ENCODE assay signal across 22 cellular contexts in the genomic region with DNA sequence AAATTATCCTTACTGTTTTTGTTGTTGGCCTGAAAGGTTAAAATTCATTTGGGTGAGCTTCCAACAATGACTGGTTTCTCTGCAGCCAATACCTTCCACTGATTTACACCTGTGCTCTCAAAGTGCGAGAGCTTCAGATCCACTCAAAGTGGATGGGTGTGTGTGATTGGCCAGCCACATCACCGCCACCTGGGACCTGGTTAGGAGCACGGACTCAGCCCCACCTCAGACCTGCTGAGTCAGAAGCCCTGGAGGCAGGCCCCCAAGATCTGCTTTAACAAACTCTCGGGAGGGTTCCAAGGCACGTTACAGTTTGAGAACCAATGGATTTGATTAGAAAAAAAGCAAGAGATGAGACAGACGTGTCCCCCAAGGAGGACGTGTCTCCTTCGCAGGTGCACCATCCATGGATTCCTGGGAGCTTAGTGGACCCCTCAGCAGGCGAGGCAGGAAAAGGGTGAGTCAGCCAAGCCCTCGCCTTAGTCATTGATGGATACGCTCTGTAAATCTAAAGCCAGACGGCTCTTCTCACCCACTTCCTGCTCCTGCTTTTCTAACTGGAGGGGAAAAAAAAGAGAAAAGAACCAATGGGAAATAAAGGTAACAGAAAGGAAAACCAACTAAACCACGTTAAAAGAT. TPM values are rescaled to one million over a fixed set of nuclear protein-coding genes. Genes with fewer than 3 reads are reported as not detected.
DNase-seq lines count a peak whose midpoint lies in the region; ATAC-seq and TF ChIP-seq lines count a peak whose summit lies in the region.
"Had no signal": no experiment of that assay in that cellular context is flagged by ENCODE, and none has a peak within 500 bp of the region (broad histone marks: within the 10 kb centered on the region; RNA-seq: fewer than 3 reads in every experiment).

No MANE protein-coding gene starts in this region.

- no peaks in the 10 kb centered on the region for H3K79me1 ChIP-seq in neuronal stem cell (ENCODE audit: low read depth, low read length)

- no peak for TF ChIP-seq CTCF in epithelial cell of proximal tubule (conservative IDR thresholded peaks at IDR 0.05; ENCODE audit: low read depth, low read length)
- no peak for TF ChIP-seq CTCF in upper lobe of left lung (IDR thresholded peaks at IDR 0.05)

- no peak overlapping the region for H2AK5ac ChIP-seq in neuronal stem cell (ENCODE audit: low read depth, low read length)

- H2BK12ac ChIP-seq in neuronal stem cell (ENCODE audit: low read length) = no peak overlapping the region

- DNase-seq in ELR (ENCODE audit: low read depth) = peak; percentile 0
- DNase-seq in RKO (ENCODE audit: low spot score) = peak; percentile 69
- DNase-seq in epithelial cell of proximal tubule (ENCODE audit: low read depth) = peak; percentile 42
- DNase-seq in neuronal stem cell (ENCODE audit: low spot score) = no peak
- no peak for DNase-seq in DMS 273 treated with DMSO at 0.1 percent for 48 hours (lab: John Stamatoyannopoulos, UW)
- no peak for DNase-seq in upper lobe of left lung
- DNase-seq: activated CD4-positive, alpha-beta T cell treated with anti-CD3 and anti-CD28 coated beads, Interleukin-2, amount 50 U/mL, for 4 hours; activated naive CD4-positive, alpha-beta T cell treated with Interleukin-2 at 50 U/mL for 16 hours; AML-193; Calu3; cortex of kidney; GF-D8; psoas muscle; stimulated activated CD4-positive, alpha-beta T cell treated with anti-CD3 and anti-CD28 coated beads, Interleukin-12 subunit alpha, Interleukin-12 subunit beta, amount 100 ng/mL, for 4 hours had no signal

- H3K18ac ChIP-seq in neuronal stem cell (ENCODE audit: low read length) = peak overlapping the region; percentile 44

- no peaks in the 10 kb centered on the region for H3K4me1 ChIP-seq in neuronal stem cell (ENCODE audit: control insufficient read depth in 2 of 2, insufficient read depth in 1 of 2, low read depth in 1 of 2, low read length in 2 of 2)
- H3K4me1 ChIP-seq in upper lobe of left lung = no peaks in the 10 kb centered on the region
- H3K4me1 ChIP-seq: gastroesophageal sphincter, psoas muscle, suprapubic skin had no signal

- no peak overlapping the region for H3K9ac ChIP-seq in neuronal stem cell (ENCODE audit: low read depth, low read length, poor library complexity)

- WGBS in neuronal stem cell (ENCODE audit: extremely low coverage in 2 of 2, insufficient read length in 2 of 2, insufficient replicate concordance in 1 of 2), 2 donors = no CpG with 5 or more reads among the region's 13 CpGs
- WGBS in upper lobe of left lung, 2 donors = 29 to 42% methylated on average over 13 of the region's 13 CpGs

- peak overlapping the region; percentile 2 for H2BK5ac ChIP-seq in neuronal stem cell (ENCODE audit: low read length)

- H3K14ac ChIP-seq in neuronal stem cell (ENCODE audit: low read length) = no peak overlapping the region

- no peaks in the 10 kb centered on the region for H3K27me3 ChIP-seq in neuronal stem cell (ENCODE audit: control insufficient read depth in 3 of 3, insufficient read depth in 3 of 3, low read depth in 1 of 3, low read length in 3 of 3)
- H3K27me3 ChIP-seq in upper lobe of left lung = no peaks in the 10 kb centered on the region

- no peak overlapping the region for H3K4ac ChIP-seq in neuronal stem cell (ENCODE audit: low read length)

- H3K36me3 ChIP-seq in neuronal stem cell (replicated peaks in 1 of 2; ENCODE audit: control insufficient read depth in 2 of 2, insufficient read depth in 2 of 2, low read length in 2 of 2) = no peaks in the 10 kb centered on the region
- no peaks in the 10 kb centered on the region for H3K36me3 ChIP-seq in upper lobe of left lung
- H3K36me3 ChIP-seq: gastroesophageal sphincter, suprapubic skin had no signal

- no peaks in the 10 kb centered on the region for H3K9me3 ChIP-seq in neuronal stem cell (replicated peaks in 1 of 2; ENCODE audit: control insufficient read depth in 2 of 2, insufficient read depth in 1 of 2, low read depth in 1 of 2, low read length in 2 of 2)
- H3K9me3 ChIP-seq in upper lobe of left lung = peaks cover 0 to 2% (median 0%) of the 10 kb centered on the region in 4 donors
- H3K9me3 ChIP-seq: psoas muscle, suprapubic skin had no signal

- no peak for TF ChIP-seq EP300 in upper lobe of left lung (IDR thresholded peaks at IDR 0.05)

- no peak for TF ChIP-seq POLR2A in upper lobe of left lung (IDR thresholded peaks at IDR 0.05)

- H3K4me3 ChIP-seq in epithelial cell of proximal tubule (ENCODE audit: low read depth, low read length) (no peak overlapping the region), neuronal stem cell (ENCODE audit: low read length in 2 of 2) (no peak overlapping the region), upper lobe of left lung (no peak overlapping the region)
- H3K4me3 ChIP-seq: gastroesophageal sphincter, GM12878, psoas muscle, suprapubic skin had no signal

- no peak overlapping the region for H3K27ac ChIP-seq in neuronal stem cell (replicated peaks; ENCODE audit: low read length)
- no peak overlapping the region for H3K27ac ChIP-seq in upper lobe of left lung
- H3K27ac ChIP-seq: gastroesophageal sphincter, psoas muscle, suprapubic skin had no signal

- no peak overlapping the region for H2BK15ac ChIP-seq in neuronal stem cell (ENCODE audit: low read length)

- H4K8ac ChIP-seq in neuronal stem cell (ENCODE audit: low read depth, low read length) = no peak overlapping the region

- no peak overlapping the region for H3K4me2 ChIP-seq in neuronal stem cell (ENCODE audit: insufficient read depth, low read length, poor library complexity, severe bottlenecking)

- H4K91ac ChIP-seq in neuronal stem cell (ENCODE audit: low read depth, low read length, poor library complexity) = no peak overlapping the region

- H3K23ac ChIP-seq in neuronal stem cell (ENCODE audit: low read depth, low read length, poor library complexity) = no peak overlapping the region

- peak overlapping the region; percentile 49 for H2AFZ ChIP-seq in neuronal stem cell (ENCODE audit: low read length)

- no peak overlapping the region for H2BK120ac ChIP-seq in neuronal stem cell (ENCODE audit: low read depth, low read length)

- no peak for ATAC-seq in GM18511 (IDR thresholded peaks at IDR 0.05; ENCODE audit: unreplicated experiment)
- ATAC-seq in upper lobe of left lung (ENCODE audit: low FRiP score in 2 of 2) = no peak
- ATAC-seq in HG02623 (IDR thresholded peaks at IDR 0.05; ENCODE audit: unreplicated experiment) = no peak
- ATAC-seq: gastroesophageal sphincter, GM12878, HepG2, Panc1 had no signal

RNA-seq across cellular contexts. Expression of a gene that starts 24.5 kb away (rescaled TPM):
- total RNA-seq in epithelial cell of proximal tubule = 1.0 and 9.3 TPM in 2 replicates
- 0.38 TPM for polyA plus RNA-seq in neuronal stem cell (2013, experiment 1 of 2)
- polyA plus RNA-seq in neuronal stem cell (2013, experiment 2 of 2) = 0.36 TPM
- 1 to 10 TPM in 3 of 6 donors, under 1 TPM in 2, not detected in 1; 0.46 to 2.6 (median 1.1) TPM for total RNA-seq in upper lobe of left lung
- total RNA-seq: astrocyte, Calu3, GM12878, HepG2 had no signal
- polyA plus RNA-seq: GM12878, HepG2 had no signal

Comparison
In these comparisons a context has a peak if more than half of its experiments do, and no peak if none do; other contexts are left out.
1. DNase-seq: peak in ELR (single experiment), RKO (single experiment) and epithelial cell of proximal tubule (single experiment); none in neuronal stem cell (single experiment), DMS 273 treated with DMSO at 0.1 percent for 48 hours (single experiment) and upper lobe of left lung (0 of 2).